28 cellular contexts compared by ENCODE assay signal in genomic region chr1:17187065-17187464, GRCh38. TPM values are rescaled to one million over a fixed set of nuclear protein-coding genes. Genes with fewer than 3 reads are reported as not detected.
DNase-seq lines count a peak whose midpoint lies in the region; ATAC-seq and TF ChIP-seq lines count a peak whose summit lies in the region.
"Had no signal": no experiment of that assay in that cellular context is flagged by ENCODE, and none has a peak within 500 bp of the region (broad histone marks: within the 10 kb centered on the region; RNA-seq: fewer than 3 reads in every experiment).

No MANE protein-coding gene starts in this region.

- no peaks in the 10 kb centered on the region for H4K20me1 ChIP-seq in smooth muscle cell (ENCODE audit: low read depth)

- peaks cover 8% of the 10 kb centered on the region for H3K4me1 ChIP-seq in smooth muscle cell (ENCODE audit: low read depth)
- peaks cover 24% of the 10 kb centered on the region for H3K4me1 ChIP-seq in CD8-positive, alpha-beta memory T cell (ENCODE audit: insufficient read depth, low read length)
- H3K4me1 ChIP-seq: left ventricle myocardium inferior, upper lobe of right lung had no signal

- WGBS in smooth muscle cell (ENCODE audit: low lambda C conversion rate) = 65% methylated on average over 6 of the region's 6 CpGs

- no peaks in the 10 kb centered on the region for H3K36me3 Mint-ChIP-seq in CD4-positive, alpha-beta T cell (ENCODE audit: low read depth)
- peaks cover 0 to 4% (median 0%) of the 10 kb centered on the region in 3 donors for H3K36me3 Mint-ChIP-seq in CD8-positive, alpha-beta memory T cell
- H3K36me3 Mint-ChIP-seq: CD4-positive, CD25-positive, alpha-beta regulatory T cell; immature natural killer cell had no signal

- peaks cover 30% of the 10 kb centered on the region for H3K4me1 Mint-ChIP-seq in CD4-positive, alpha-beta T cell (ENCODE audit: low read depth)
- H3K4me1 Mint-ChIP-seq in CD8-positive, alpha-beta memory T cell = peaks cover 2 to 17% (median 3%) of the 10 kb centered on the region in 3 donors

- no peaks in the 10 kb centered on the region for H3K9me3 ChIP-seq in CD4-positive, alpha-beta T cell (ENCODE audit: control insufficient read depth, low read length)
- H3K9me3 ChIP-seq in smooth muscle cell (replicated peaks; ENCODE audit: low read depth) = no peaks in the 10 kb centered on the region
- H3K9me3 ChIP-seq in CD8-positive, alpha-beta memory T cell (ENCODE audit: low read length) = no peaks in the 10 kb centered on the region
- H3K9me3 ChIP-seq: upper lobe of right lung had no signal

- no peaks in the 10 kb centered on the region for H3K27me3 ChIP-seq in CD4-positive, alpha-beta T cell (ENCODE audit: control insufficient read depth, insufficient read depth, low read length)
- H3K27me3 ChIP-seq in smooth muscle cell (ENCODE audit: low read depth) = no peaks in the 10 kb centered on the region
- no peaks in the 10 kb centered on the region for H3K27me3 ChIP-seq in CD8-positive, alpha-beta memory T cell (ENCODE audit: insufficient read depth, low read length, poor library complexity, severe bottlenecking)

- H3K4me2 ChIP-seq in smooth muscle cell = no peak overlapping the region

- ATAC-seq in CD4-positive, alpha-beta T cell (ENCODE audit: poor library complexity) = no peak
- ATAC-seq in HG03442 (IDR thresholded peaks at IDR 0.05; ENCODE audit: unreplicated experiment) = no peak
- ATAC-seq: upper lobe of right lung had no signal

- peak overlapping the region; percentile 22 for H3K27ac Mint-ChIP-seq in CD4-positive, alpha-beta T cell
- peak overlapping the region in 3 of 8 donors; percentile 10 to 70 (median 23) for H3K27ac Mint-ChIP-seq in CD8-positive, alpha-beta memory T cell
- H3K27ac Mint-ChIP-seq: activated CD4-positive, alpha-beta T cell treated with anti-CD3 and anti-CD28 coated beads, Interleukin-2, amount 10 ng/mL, durations not matched to agents 7 days and 5 days; CD4-positive, CD25-positive, alpha-beta regulatory T cell had no signal

- no peaks in the 10 kb centered on the region for H3K36me3 ChIP-seq in smooth muscle cell (ENCODE audit: low read depth)
- H3K36me3 ChIP-seq in CD8-positive, alpha-beta memory T cell (ENCODE audit: insufficient read depth, low read length) = no peaks in the 10 kb centered on the region
- H3K36me3 ChIP-seq: left ventricle myocardium inferior, upper lobe of right lung had no signal

- POLR2A ChIA-PET in CD4-positive, alpha-beta T cell (lab: Charles Lee) = interaction anchor here (1.2 kb wide), 1 partner anchor 26 kb away, joined by 4 read pairs; no protein-coding TSS in a partner anchor
- POLR2A ChIA-PET in CD8-positive, alpha-beta memory T cell (lab: Charles Lee) = no interaction called here

- H3K9ac ChIP-seq in smooth muscle cell (ENCODE audit: low read depth) = no peak overlapping the region

- no peaks in the 10 kb centered on the region for H3K27me3 Mint-ChIP-seq in CD4-positive, alpha-beta T cell
- H3K27me3 Mint-ChIP-seq in CD8-positive, alpha-beta memory T cell = no peaks in the 10 kb centered on the region
- H3K27me3 Mint-ChIP-seq: activated CD4-positive, alpha-beta T cell treated with anti-CD3 and anti-CD28 coated beads, Interleukin-2, amount 10 ng/mL, durations not matched to agents 7 days and 5 days had no signal

- intact Hi-C loops in CD4-positive, alpha-beta T cell (cut with DNase I, micrococcal nuclease) = no loop called here

- DNase-seq in CD4-positive, alpha-beta T cell = peak in 1 of 10 experiments; percentile 15
- DNase-seq in NCI-H226 (peak; percentile 24), islet precursor cell (peak; percentile 47), smooth muscle cell (lab: John Stamatoyannopoulos, UW; ENCODE audit: unreplicated experiment) (no peak), kidney tubule cell (ENCODE audit: low spot score) (no peak)
- no peak for DNase-seq in CD8-positive, alpha-beta memory T cell
- DNase-seq: activated CD4-positive, alpha-beta T cell treated with anti-CD3 and anti-CD28 coated beads, Interleukin-2, amount 10 ng/mL, durations not matched to agents 7 days and 5 days; activated naive CD4-positive, alpha-beta T cell treated with anti-CD3 and anti-CD28 coated beads, Interleukin-2, amount 50 U/mL, for 16 hours; anterior cingulate cortex; CD4-positive, CD25-positive, alpha-beta regulatory T cell; DMS 273 treated with DMSO at 0.1 percent for 48 hours; EL; hypothalamus; immature natural killer cell; left ventricle myocardium inferior; NCI-H1105; NCI-H187 treated with DMSO at 0.1 percent for 48 hours; NCI-H526; NK-92 treated with Interleukin-12 subunit alpha and Interleukin-12 subunit beta, amount 100 ng/mL, for 24 hours; retina; SIG-M5; SW 1271; T1000; upper lobe of right lung had no signal

- no peak for TF ChIP-seq CTCF in CD4-positive, alpha-beta T cell (IDR thresholded peaks at IDR 0.05)
- TF ChIP-seq CTCF in smooth muscle cell (IDR thresholded peaks at IDR 0.05; ENCODE audit: borderline replicate concordance, insufficient read depth, poor library complexity, severe bottlenecking) = no peak

- no peak overlapping the region for H3K27ac ChIP-seq in CD4-positive, alpha-beta T cell (ENCODE audit: low read depth, low read length)
- H3K27ac ChIP-seq in smooth muscle cell (ENCODE audit: low read depth) = no peak overlapping the region
- H3K27ac ChIP-seq in CD8-positive, alpha-beta memory T cell (ENCODE audit: low read depth, low read length) = no peak overlapping the region
- H3K27ac ChIP-seq: left ventricle myocardium inferior, upper lobe of right lung had no signal

- peak overlapping the region; percentile 72 for H3K4me3 Mint-ChIP-seq in CD4-positive, alpha-beta T cell
- H3K4me3 Mint-ChIP-seq in CD8-positive, alpha-beta memory T cell = no peak overlapping the region
- H3K4me3 Mint-ChIP-seq: activated CD4-positive, alpha-beta T cell treated with anti-CD3 and anti-CD28 coated beads, Interleukin-2, amount 10 ng/mL, durations not matched to agents 7 days and 5 days; immature natural killer cell had no signal

- H3K4me3 ChIP-seq in smooth muscle cell = no peak overlapping the region
- no peak overlapping the region for H3K4me3 ChIP-seq in CD8-positive, alpha-beta memory T cell (ENCODE audit: low read length)
- H3K4me3 ChIP-seq: left ventricle myocardium inferior, upper lobe of right lung had no signal

- H2AFZ ChIP-seq in smooth muscle cell (ENCODE audit: low read depth) = peak overlapping the region; percentile 31

- H3F3A ChIP-seq in smooth muscle cell (ENCODE audit: low read depth) = no peaks in the 10 kb centered on the region

- H3K79me2 ChIP-seq in smooth muscle cell (ENCODE audit: low read depth) = no peaks in the 10 kb centered on the region

- peaks cover 5% of the 10 kb centered on the region for H3K9me3 Mint-ChIP-seq in CD4-positive, alpha-beta T cell
- peaks cover 0 to 10% (median 7%) of the 10 kb centered on the region in 5 donors for H3K9me3 Mint-ChIP-seq in CD8-positive, alpha-beta memory T cell

- CTCF ChIA-PET in CD4-positive, alpha-beta T cell (lab: Charles Lee) = no interaction called here
- CTCF ChIA-PET in CD8-positive, alpha-beta memory T cell (lab: Charles Lee) = no interaction called here

RNA-seq across cellular contexts. Expression of gene PADI1, which starts 17.9 kb away (rescaled TPM):
- not detected for total RNA-seq in CD4-positive, alpha-beta T cell
- 1.7 TPM in 1 of 2 replicates, not detected in the other for total RNA-seq in smooth muscle cell
- not detected in 2 replicates for polyA plus RNA-seq in smooth muscle cell
- total RNA-seq in CD8-positive, alpha-beta memory T cell = not detected
- polyA plus RNA-seq in CD8-positive, alpha-beta memory T cell = not detected
- total RNA-seq: activated CD4-positive, alpha-beta T cell treated with anti-CD3 and anti-CD28 coated beads, Interleukin-2, amount 10 ng/mL, durations not matched to agents 7 days and 5 days; cardiac septum; CD4-positive, CD25-positive, alpha-beta regulatory T cell; endothelial cell of umbilical vein; left ventricle myocardium inferior; omental fat pad; upper lobe of right lung had no signal
- polyA plus RNA-seq: CD4-positive, CD25-positive, alpha-beta regulatory T cell; immature natural killer cell had no signal

Comparison
In these comparisons a context has a peak if more than half of its experiments do, and no peak if none do; other contexts are left out.
1. DNase-seq: peak in NCI-H226 (single experiment) and islet precursor cell (single experiment); none in smooth muscle cell (single experiment), kidney tubule cell (single experiment) and CD8-positive, alpha-beta memory T cell (0 of 5).